ENCODE assay signal across 17 cellular contexts in the genomic region with DNA sequence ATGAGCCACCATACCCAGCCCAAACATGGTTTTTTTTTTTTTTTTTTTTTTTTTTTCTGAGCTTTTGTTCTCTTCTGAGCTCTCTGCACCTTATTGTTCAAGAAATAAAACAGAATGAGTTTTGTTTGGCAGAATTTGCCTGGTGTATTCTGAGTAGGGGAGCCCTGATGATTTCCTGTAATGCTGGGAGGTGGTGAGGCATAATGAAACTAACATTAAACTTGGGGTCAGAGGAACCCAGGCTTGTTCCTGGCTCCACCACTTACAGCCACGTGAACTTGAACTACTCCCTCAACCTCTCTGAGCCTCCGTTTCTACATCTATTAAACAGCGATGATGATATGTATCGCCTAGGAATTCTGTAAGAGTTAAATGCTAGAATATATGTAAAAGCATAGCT.
DNase-seq lines count a peak whose midpoint lies in the region; ATAC-seq, FAIRE-seq and TF ChIP-seq lines count a peak whose summit lies in the region.
"Had no signal": no experiment of that assay in that cellular context is flagged by ENCODE, and none has a peak within 500 bp of the region (broad histone marks: within the 10 kb centered on the region; RNA-seq: fewer than 3 reads in every experiment).

No MANE protein-coding gene starts in this region.

- POLR2A ChIA-PET in HepG2 (lab: Yijun Ruan, JAX), result no interaction called here

- in situ Hi-C loops in HepG2 (cut with HindIII; ENCODE audit: extremely low pct_ligation_motif_present, low pct_unique_long_range_greater_than_20kb), result no loop called here

- WGBS in right lobe of liver (ENCODE audit: insufficient coverage, low coverage, low lambda C conversion rate, missing lambda C conversion rate), result 84% methylated on average over 4 of the region's 4 CpGs
- whole genome bisulfite sequencing in HepG2 (ENCODE audit: low lambda C conversion rate), result 86% methylated on average over 4 of the region's 4 CpGs

- H3K27me3 Mint-ChIP-seq in activated naive CD8-positive, alpha-beta T cell treated with anti-CD3 and anti-CD28 coated beads, Interleukin-2, amount 50 U/mL, for 24 hours, result no peaks in the 10 kb centered on the region

- H3K4me3 ChIP-seq in right lobe of liver (no peak overlapping the region), HepG2 (replicated peaks in 1 of 3; ENCODE audit: insufficient read depth in 1 of 3, low read depth in 2 of 3, low read length in 3 of 3) (no peak overlapping the region)
- H3K4me3 ChIP-seq: skin epidermis, vagina had no signal

- H2AFZ ChIP-seq in HepG2 (ENCODE audit: low read length), result no peak overlapping the region

- no TSS peak for BruUV-seq in HepG2 (replicated peaks; lab: Mats Ljungman, UMichigan)

- no peak overlapping the region for H3K4me2 ChIP-seq in HepG2 (ENCODE audit: low read depth, low read length)

- ATAC-seq in right lobe of liver (peak in 3 of 4 donors; percentile 37 to 42 (median 42)), HepG2 (no peak), HG03196 (IDR thresholded peaks at IDR 0.05; ENCODE audit: unreplicated experiment) (no peak)
- ATAC-seq in activated naive CD8-positive, alpha-beta T cell treated with anti-CD3 and anti-CD28 coated beads, Interleukin-2, amount 50 U/mL, for 24 hours, result peak; percentile 79
- peak; percentile 80 for ATAC-seq in stimulated activated naive CD8-positive, alpha-beta T cell treated with anti-CD3 and anti-CD28 coated beads, Interleukin-15, Interleukin-2, amounts not matched to agents 100 U/mL and 50 U/mL, for 24 hours

- H3K27me3 ChIP-seq in right lobe of liver (no peaks in the 10 kb centered on the region), HepG2 (ENCODE audit: control insufficient read depth in 1 of 2, insufficient read depth in 2 of 2, low read length in 2 of 2) (0 out of 5 replicates have a peak, but pooled peaks cover 0 to 1% of the 10 kb centered on the region in 2 experiments)
- H3K27me3 ChIP-seq: vagina had no signal

- H3K9me3 ChIP-seq in right lobe of liver, result no peaks in the 10 kb centered on the region
- H3K9me3 ChIP-seq in HepG2 (ENCODE audit: low read length), result no peaks in the 10 kb centered on the region
- H3K9me3 ChIP-seq: vagina had no signal

- H3K36me3 ChIP-seq in right lobe of liver (no peaks in the 10 kb centered on the region), HepG2 (replicated peaks in 1 of 2; ENCODE audit: control insufficient read depth in 1 of 2, insufficient read depth in 2 of 2, low read length in 2 of 2) (no peaks in the 10 kb centered on the region)
- H3K36me3 ChIP-seq: vagina had no signal

- H3K79me2 ChIP-seq in HepG2 (ENCODE audit: insufficient read depth, low read length), result no peaks in the 10 kb centered on the region

- TF ChIP-seq CTCF in right lobe of liver (IDR thresholded peaks at IDR 0.05), result no peak
- no peak for TF ChIP-seq CTCF in HepG2 (CRISPR knock-in tag; IDR thresholded peaks at IDR 0.05)

- TF ChIP-seq RAD21 in HepG2 (CRISPR knock-in tag; IDR thresholded peaks at IDR 0.05), result no peak

- H3K9me3 Mint-ChIP-seq in activated naive CD8-positive, alpha-beta T cell treated with anti-CD3 and anti-CD28 coated beads, Interleukin-2, amount 50 U/mL, for 24 hours, result no peaks in the 10 kb centered on the region
- H3K9me3 Mint-ChIP-seq: activated B cell treated with CpG ODN at 0.5 μM for 24 hours had no signal

- H3K27ac Mint-ChIP-seq in activated naive CD8-positive, alpha-beta T cell treated with anti-CD3 and anti-CD28 coated beads, Interleukin-2, amount 50 U/mL, for 24 hours, result peak overlapping the region; percentile 84
- H3K27ac Mint-ChIP-seq: activated B cell treated with CpG ODN at 0.5 μM for 24 hours, HFFc6 had no signal

- no peak for TF ChIP-seq EP300 in HepG2 (IDR thresholded peaks at IDR 0.05; ENCODE audit: low read depth in 2 of 2, low read length in 2 of 2)
- TF ChIP-seq EP300 in HepG2 (CRISPR knock-in tag; IDR thresholded peaks at IDR 0.05; ENCODE audit: borderline replicate concordance), result no peak

- H3K36me3 Mint-ChIP-seq in activated naive CD8-positive, alpha-beta T cell treated with anti-CD3 and anti-CD28 coated beads, Interleukin-2, amount 50 U/mL, for 24 hours (ENCODE audit: low read depth), result no peaks in the 10 kb centered on the region

- peak overlapping the region; percentile 63 for H3K4me3 Mint-ChIP-seq in activated naive CD8-positive, alpha-beta T cell treated with anti-CD3 and anti-CD28 coated beads, Interleukin-2, amount 50 U/mL, for 24 hours
- H3K4me3 Mint-ChIP-seq: activated B cell treated with CpG ODN at 0.5 μM for 24 hours, HFFc6 had no signal

- H3K4me1 ChIP-seq in right lobe of liver, result no peaks in the 10 kb centered on the region
- H3K4me1 ChIP-seq in HepG2 (ENCODE audit: insufficient read depth, low read length), result peaks cover 26% of the 10 kb centered on the region

- TF ChIP-seq POLR2A in right lobe of liver (IDR thresholded peaks at IDR 0.05) (no peak), HepG2 (IDR thresholded peaks at IDR 0.05; ENCODE audit: insufficient read depth in 1 of 2, low read depth in 2 of 2, low read length in 2 of 2) (no peak)

- DNase-seq in right lobe of liver (no peak), HepG2 (ENCODE audit: low spot score) (no peak), GOT3 (lab: John Stamatoyannopoulos, UW) (no peak), NCI-H510A (lab: John Stamatoyannopoulos, UW) (no peak)
- peak; percentile 24 to 37 for DNase-seq in activated CD4-positive, alpha-beta T cell treated with anti-CD3 and anti-CD28 coated beads, Interleukin-2, amount 50 U/mL, for 48 hours
- DNase-seq in activated naive CD8-positive, alpha-beta T cell treated with anti-CD3 and anti-CD28 coated beads, Interleukin-2, amount 50 U/mL, for 24 hours, result no peak
- DNase-seq in stimulated activated naive CD8-positive, alpha-beta T cell treated with anti-CD3 and anti-CD28 coated beads, Interleukin-15, Interleukin-2, amounts not matched to agents 100 U/mL and 50 U/mL, for 24 hours, result no peak
- DNase-seq: activated B cell treated with CpG ODN at 0.5 μM for 24 hours, Calu3, HFFc6, NCI-H1092, NCI-H2107, NCI-H774 had no signal

- CTCF ChIA-PET in HepG2 (lab: Yijun Ruan, JAX; ENCODE audit: low intra/inter-chr PET ratio, low total read pairs), result no interaction called here

- peaks cover 83% of the 10 kb centered on the region for H3K4me1 Mint-ChIP-seq in activated naive CD8-positive, alpha-beta T cell treated with anti-CD3 and anti-CD28 coated beads, Interleukin-2, amount 50 U/mL, for 24 hours

- FAIRE-seq in HepG2 (lab: Jason Lieb, UNC), result no peak
- FAIRE-seq: G401.6 had no signal

- H3K27ac ChIP-seq in right lobe of liver (no peak overlapping the region), HepG2 (ENCODE audit: extremely low read length, insufficient read depth, low read length) (no peak overlapping the region)
- H3K27ac ChIP-seq: vagina had no signal

- no peak overlapping the region for H3K9ac ChIP-seq in HepG2 (ENCODE audit: insufficient read depth, low read depth, low read length)

- no peaks in the 10 kb centered on the region for H4K20me1 ChIP-seq in HepG2 (ENCODE audit: insufficient read depth, low read length)

- intact Hi-C loops in right lobe of liver (cut with DNase I), result no loop called here
- intact Hi-C loops in HepG2 (cut with micrococcal nuclease; ENCODE audit: unreplicated experiment), result no loop called here

TF ChIP-seq in HepG2, 621 proteins besides CTCF, POLR2A, EP300 and RAD21 (continues in another document):
- TF ChIP-seq ZNF331 (CRISPR knock-in tag; IDR thresholded peaks at IDR 0.05) (no peak), ZNF678 (CRISPR knock-in tag; IDR thresholded peaks at IDR 0.05) (no peak), ZNF773 (CRISPR knock-in tag; IDR thresholded peaks at IDR 0.05; ENCODE audit: borderline replicate concordance) (no peak), PRMT3 (CRISPR knock-in tag; IDR thresholded peaks at IDR 0.05; ENCODE audit: borderline replicate concordance, low read depth) (no peak), ZNF251 (CRISPR knock-in tag; IDR thresholded peaks at IDR 0.05) (no peak), ZNF737 (CRISPR knock-in tag; IDR thresholded peaks at IDR 0.05; ENCODE audit: borderline replicate concordance) (no peak), ZNF460 (CRISPR knock-in tag; IDR thresholded peaks at IDR 0.05; ENCODE audit: borderline replicate concordance) (no peak), ZNF446 (CRISPR knock-in tag; IDR thresholded peaks at IDR 0.05) (no peak), ZFYVE20 (CRISPR knock-in tag; IDR thresholded peaks at IDR 0.05; ENCODE audit: borderline replicate concordance, low read depth) (no peak), ZNF350 (CRISPR knock-in tag; IDR thresholded peaks at IDR 0.05; ENCODE audit: borderline replicate concordance, low read depth) (no peak), ZNF496 (CRISPR knock-in tag; IDR thresholded peaks at IDR 0.05; ENCODE audit: insufficient replicate concordance) (no peak), KLF16 (CRISPR knock-in tag; IDR thresholded peaks at IDR 0.05) (no peak), ZFX (CRISPR knock-in tag; IDR thresholded peaks at IDR 0.05; ENCODE audit: low read depth) (no peak), ZC3H13 (CRISPR knock-in tag; IDR thresholded peaks at IDR 0.05) (no peak), ZBTB7A (CRISPR knock-in tag; IDR thresholded peaks at IDR 0.05) (no peak)
- TF ChIP-seq, protein P1, sequence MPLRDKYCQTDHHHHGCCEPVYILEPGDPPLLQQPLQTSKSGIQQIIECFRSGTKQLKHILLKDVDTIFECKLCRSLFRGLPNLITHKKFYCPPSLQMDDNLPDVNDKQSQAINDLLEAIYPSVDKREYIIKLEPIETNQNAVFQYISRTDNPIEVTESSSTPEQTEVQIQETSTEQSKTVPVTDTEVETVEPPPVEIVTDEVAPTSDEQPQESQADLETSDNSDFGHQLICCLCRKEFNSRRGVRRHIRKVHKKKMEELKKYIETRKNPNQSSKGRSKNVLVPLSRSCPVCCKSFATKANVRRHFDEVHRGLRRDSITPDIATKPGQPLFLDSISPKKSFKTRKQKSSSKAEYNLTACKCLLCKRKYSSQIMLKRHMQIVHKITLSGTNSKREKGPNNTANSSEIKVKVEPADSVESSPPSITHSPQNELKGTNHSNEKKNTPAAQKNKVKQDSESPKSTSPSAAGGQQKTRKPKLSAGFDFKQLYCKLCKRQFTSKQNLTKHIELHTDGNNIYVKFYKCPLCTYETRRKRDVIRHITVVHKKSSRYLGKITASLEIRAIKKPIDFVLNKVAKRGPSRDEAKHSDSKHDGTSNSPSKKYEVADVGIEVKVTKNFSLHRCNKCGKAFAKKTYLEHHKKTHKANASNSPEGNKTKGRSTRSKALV (CRISPR knock-in tag; IDR thresholded peaks at IDR 0.05), result no peak
- TF ChIP-seq, protein P2, sequence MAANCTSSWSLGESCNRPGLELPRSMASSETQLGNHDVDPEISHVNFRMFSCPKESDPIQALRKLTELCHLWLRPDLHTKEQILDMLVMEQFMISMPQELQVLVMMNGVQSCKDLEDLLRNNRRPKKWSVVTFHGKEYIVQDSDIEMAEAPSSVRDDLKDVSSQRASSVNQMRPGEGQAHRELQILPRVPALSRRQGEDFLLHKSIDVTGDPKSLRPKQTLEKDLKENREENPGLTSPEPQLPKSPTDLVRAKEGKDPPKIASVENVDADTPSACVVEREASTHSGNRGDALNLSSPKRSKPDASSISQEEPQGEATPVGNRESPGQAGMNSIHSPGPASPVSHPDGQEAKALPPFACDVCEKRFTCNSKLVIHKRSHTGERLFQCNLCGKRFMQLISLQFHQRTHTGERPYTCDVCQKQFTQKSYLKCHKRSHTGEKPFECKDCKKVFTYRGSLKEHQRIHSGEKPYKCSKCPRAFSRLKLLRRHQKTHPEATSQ (CRISPR knock-in tag; IDR thresholded peaks at IDR 0.05; ENCODE audit: borderline replicate concordance), result no peak

Comparison
In these comparisons a context has a peak if more than half of its experiments do, and no peak if none do; other contexts are left out.
1. ATAC-seq: peak in right lobe of liver (3 of 4), activated naive CD8-positive, alpha-beta T cell treated with anti-CD3 and anti-CD28 coated beads, Interleukin-2, amount 50 U/mL, for 24 hours (single experiment) and stimulated activated naive CD8-positive, alpha-beta T cell treated with anti-CD3 and anti-CD28 coated beads, Interleukin-15, Interleukin-2, amounts not matched to agents 100 U/mL and 50 U/mL, for 24 hours (single experiment); none in HepG2 (single experiment) and HG03196 (single experiment).
2. DNase-seq: peak in activated CD4-positive, alpha-beta T cell treated with anti-CD3 and anti-CD28 coated beads, Interleukin-2, amount 50 U/mL, for 48 hours (2 of 2); none in right lobe of liver (0 of 3), HepG2 (single experiment), activated naive CD8-positive, alpha-beta T cell treated with anti-CD3 and anti-CD28 coated beads, Interleukin-2, amount 50 U/mL, for 24 hours (single experiment), stimulated activated naive CD8-positive, alpha-beta T cell treated with anti-CD3 and anti-CD28 coated beads, Interleukin-15, Interleukin-2, amounts not matched to agents 100 U/mL and 50 U/mL, for 24 hours (single experiment), GOT3 (single experiment) and NCI-H510A (single experiment).